30 cellular contexts compared by ENCODE assay signal in genomic region chr12:46237381-46238045, GRCh38. TPM values are rescaled to one million over a fixed set of nuclear protein-coding genes. Genes with fewer than 3 reads are reported as not detected.
DNase-seq lines count a peak whose midpoint lies in the region; ATAC-seq and TF ChIP-seq lines count a peak whose summit lies in the region.
"Had no signal": no experiment of that assay in that cellular context is flagged by ENCODE, and none has a peak within 500 bp of the region (broad histone marks: within the 10 kb centered on the region; RNA-seq: fewer than 3 reads in every experiment).

No MANE protein-coding gene starts in this region.

- H3K27me3 ChIP-seq in neutrophil (no peaks in the 10 kb centered on the region), MM.1S (replicated peaks; ENCODE audit: insufficient read depth, low read length) (no peaks in the 10 kb centered on the region)
- H3K27me3 ChIP-seq: breast epithelium, MG63, Peyer's patch, stomach, thyroid gland had no signal

- H3K4me3 ChIP-seq in neutrophil (ENCODE audit: low read depth in 1 of 2, low read length in 1 of 2) (peak overlapping the region in 1 of 2 experiments; percentile 1), MM.1S (ENCODE audit: low read length) (no peak overlapping the region)
- H3K4me3 ChIP-seq: A549, breast epithelium, MG63, Peyer's patch, skin epidermis, stomach, thyroid gland had no signal

- no peaks in the 10 kb centered on the region for H3F3A ChIP-seq in MM.1S (ENCODE audit: insufficient read depth, low read length)

- H3K27me3 Mint-ChIP-seq in activated T-cell treated with anti-CD3 and anti-CD28 coated beads, Interleukin-2, amount 50 U/mL, for 24 hours, result no peaks in the 10 kb centered on the region
- no peaks in the 10 kb centered on the region for H3K27me3 Mint-ChIP-seq in activated T-cell treated with anti-CD3 and anti-CD28 coated beads, Interleukin-2, amount 50 U/mL, for 72 hours (ENCODE audit: low read depth)
- no peaks in the 10 kb centered on the region for H3K27me3 Mint-ChIP-seq in activated CD8-positive, alpha-beta T cell treated with anti-CD3 and anti-CD28 coated beads, Interleukin-2, amount 10 ng/mL, durations not matched to agents 7 days and 5 days (ENCODE audit: low read depth)
- H3K27me3 Mint-ChIP-seq: natural killer cell treated with Interleukin-12 subunit alpha and Interleukin-12 subunit beta and Interleukin-15 and Interleukin-18, amount 100 ng/mL, for 72 hours had no signal

- H3K4me1 ChIP-seq in neutrophil (ENCODE audit: control insufficient read depth in 1 of 2, insufficient read depth in 1 of 2, low read depth in 1 of 2, low read length in 1 of 2) (peaks cover 0 to 22% of the 10 kb centered on the region in 2 experiments), MM.1S (ENCODE audit: low read length) (no peaks in the 10 kb centered on the region)
- H3K4me1 ChIP-seq: A549, breast epithelium, Peyer's patch, thyroid gland had no signal

- peak overlapping the region; percentile 74 for H3K27ac Mint-ChIP-seq in activated T-cell treated with anti-CD3 and anti-CD28 coated beads, Interleukin-2, amount 50 U/mL, for 24 hours
- no peak overlapping the region for H3K27ac Mint-ChIP-seq in activated T-cell treated with anti-CD3 and anti-CD28 coated beads, Interleukin-2, amount 50 U/mL, for 72 hours
- peak overlapping the region; percentile 23 for H3K27ac Mint-ChIP-seq in activated CD8-positive, alpha-beta T cell treated with anti-CD3 and anti-CD28 coated beads, Interleukin-2, amount 10 ng/mL, durations not matched to agents 7 days and 5 days
- H3K27ac Mint-ChIP-seq: mesothelial cell of epicardium had no signal

- H3K4me2 ChIP-seq in MM.1S (ENCODE audit: low read depth, low read length), result no peak overlapping the region
- H3K4me2 ChIP-seq: A549 had no signal

- H3K4me3 Mint-ChIP-seq in activated T-cell treated with anti-CD3 and anti-CD28 coated beads, Interleukin-2, amount 50 U/mL, for 24 hours, result no peak overlapping the region
- no peak overlapping the region for H3K4me3 Mint-ChIP-seq in activated T-cell treated with anti-CD3 and anti-CD28 coated beads, Interleukin-2, amount 50 U/mL, for 72 hours
- no peak overlapping the region for H3K4me3 Mint-ChIP-seq in activated CD8-positive, alpha-beta T cell treated with anti-CD3 and anti-CD28 coated beads, Interleukin-2, amount 10 ng/mL, durations not matched to agents 7 days and 5 days
- H3K4me3 Mint-ChIP-seq: mesothelial cell of epicardium; natural killer cell treated with Interleukin-12 subunit alpha and Interleukin-12 subunit beta and Interleukin-15 and Interleukin-18, amount 100 ng/mL, for 72 hours; WTC11 had no signal

- CTCF ChIA-PET in activated CD8-positive, alpha-beta T cell treated with anti-CD3 and anti-CD28 coated beads, Interleukin-2, amount 10 ng/mL, durations not matched to agents 7 days and 5 days (lab: Charles Lee), result interaction anchor here (1.1 kb wide), 1 partner anchor 29 kb away, joined by 3 read pairs; no protein-coding TSS in a partner anchor

- no peak for DNase-seq in activated T-cell treated with anti-CD3 and anti-CD28 coated beads, Interleukin-2, amount 50 U/mL, for 24 hours
- no peak for DNase-seq in activated T-cell treated with anti-CD3 and anti-CD28 coated beads, Interleukin-2, amount 50 U/mL, for 72 hours
- DNase-seq in M059J (ENCODE audit: low read depth), result peak; percentile 65
- no peak for DNase-seq in activated CD8-positive, alpha-beta T cell treated with anti-CD3 and anti-CD28 coated beads, Interleukin-2, amount 10 ng/mL, durations not matched to agents 7 days and 5 days
- DNase-seq in NCI-H82 (lab: John Stamatoyannopoulos, UW), result no peak
- DNase-seq in MM.1S, result no peak
- no peak for DNase-seq in H4 (ENCODE audit: low spot score)
- DNase-seq: activated CD4-positive, alpha-beta T cell treated with anti-CD3 and anti-CD28 coated beads, Interleukin-2, amount 50 U/mL, for 4 hours; activated effector memory CD4-positive, alpha-beta T cell treated with Interleukin-2 at 50 U/mL for 16 hours; amniotic stem cell; DMS79; effector CD4-positive, alpha-beta T cell; MG63; NCI-H1694; NCI-H524 treated with DMSO at 0.1 percent for 48 hours; Peyer's patch; retina; SHP77 treated with DMSO at 0.1 percent for 48 hours; stomach; T1000; thyroid gland had no signal

- H2AFZ ChIP-seq in MM.1S (ENCODE audit: low read length), result no peak overlapping the region

- H3K9me3 Mint-ChIP-seq in activated T-cell treated with anti-CD3 and anti-CD28 coated beads, Interleukin-2, amount 50 U/mL, for 24 hours, result no peaks in the 10 kb centered on the region
- H3K9me3 Mint-ChIP-seq in activated T-cell treated with anti-CD3 and anti-CD28 coated beads, Interleukin-2, amount 50 U/mL, for 72 hours, result no peaks in the 10 kb centered on the region
- no peaks in the 10 kb centered on the region for H3K9me3 Mint-ChIP-seq in activated CD8-positive, alpha-beta T cell treated with anti-CD3 and anti-CD28 coated beads, Interleukin-2, amount 10 ng/mL, durations not matched to agents 7 days and 5 days (ENCODE audit: insufficient read depth)
- H3K9me3 Mint-ChIP-seq: mesothelial cell of epicardium; natural killer cell treated with Interleukin-12 subunit alpha and Interleukin-12 subunit beta and Interleukin-15 and Interleukin-18, amount 100 ng/mL, for 72 hours; WTC11 had no signal

- peak overlapping the region; percentile 53 for H3K27ac ChIP-seq in neutrophil
- no peak overlapping the region for H3K27ac ChIP-seq in MM.1S (ENCODE audit: low read length)
- H3K27ac ChIP-seq: A549, breast epithelium, epithelial cell of prostate, Peyer's patch, stomach, thyroid gland had no signal

- H3K36me3 ChIP-seq in neutrophil, result no peaks in the 10 kb centered on the region
- H3K36me3 ChIP-seq in MM.1S (replicated peaks; ENCODE audit: insufficient read depth, low read length), result 0 out of 2 replicates have a peak, but pooled peaks cover 3% of the 10 kb centered on the region
- H3K36me3 ChIP-seq: breast epithelium, thyroid gland had no signal

- peaks cover 92% of the 10 kb centered on the region for H3K79me2 ChIP-seq in MM.1S (ENCODE audit: low read length)

- H3K9ac ChIP-seq in MM.1S (ENCODE audit: low read length), result no peak overlapping the region

- no peak for ATAC-seq in activated T-cell treated with anti-CD3 and anti-CD28 coated beads, Interleukin-2, amount 50 U/mL, for 72 hours (replicated peaks in 1 of 2)
- no peak for ATAC-seq in activated CD8-positive, alpha-beta T cell treated with anti-CD3 and anti-CD28 coated beads, Interleukin-2, amount 10 ng/mL, durations not matched to agents 7 days and 5 days
- ATAC-seq: A549; HCT116; natural killer cell treated with Interleukin-12 subunit alpha and Interleukin-12 subunit beta and Interleukin-15 and Interleukin-18, amount 100 ng/mL, for 72 hours; WTC11 had no signal

- no peaks in the 10 kb centered on the region for H4K20me1 ChIP-seq in MM.1S (ENCODE audit: insufficient read depth, low read length)

- POLR2A ChIA-PET in activated CD8-positive, alpha-beta T cell treated with anti-CD3 and anti-CD28 coated beads, Interleukin-2, amount 10 ng/mL, durations not matched to agents 7 days and 5 days (lab: Charles Lee), result no interaction called here

- no peaks in the 10 kb centered on the region for H3K9me3 ChIP-seq in neutrophil
- no peaks in the 10 kb centered on the region for H3K9me3 ChIP-seq in MM.1S (replicated peaks; ENCODE audit: insufficient read depth, low read length)
- H3K9me3 ChIP-seq: A549, breast epithelium, MG63, Peyer's patch, stomach, thyroid gland had no signal

- peaks cover 96% of the 10 kb centered on the region for H3K36me3 Mint-ChIP-seq in activated T-cell treated with anti-CD3 and anti-CD28 coated beads, Interleukin-2, amount 50 U/mL, for 24 hours (ENCODE audit: low read depth)
- H3K36me3 Mint-ChIP-seq in activated T-cell treated with anti-CD3 and anti-CD28 coated beads, Interleukin-2, amount 50 U/mL, for 72 hours (ENCODE audit: insufficient read depth in 2 of 2), result peaks cover 7 to 60% of the 10 kb centered on the region in 2 donors
- peaks cover 87% of the 10 kb centered on the region for H3K36me3 Mint-ChIP-seq in activated CD8-positive, alpha-beta T cell treated with anti-CD3 and anti-CD28 coated beads, Interleukin-2, amount 10 ng/mL, durations not matched to agents 7 days and 5 days (ENCODE audit: low read depth)

- no peak for TF ChIP-seq CTCF in neutrophil (IDR thresholded peaks at IDR 0.05)
- TF ChIP-seq CTCF in MM.1S (IDR thresholded peaks at IDR 0.05; ENCODE audit: low read length), result no peak

- no peaks in the 10 kb centered on the region for H3K9me2 ChIP-seq in MM.1S (replicated peaks; ENCODE audit: insufficient read depth, low read length)

- peaks cover 86% of the 10 kb centered on the region for H3K4me1 Mint-ChIP-seq in activated T-cell treated with anti-CD3 and anti-CD28 coated beads, Interleukin-2, amount 50 U/mL, for 24 hours (ENCODE audit: low read depth)
- H3K4me1 Mint-ChIP-seq in activated T-cell treated with anti-CD3 and anti-CD28 coated beads, Interleukin-2, amount 50 U/mL, for 72 hours (ENCODE audit: low read depth), result peaks cover 70% of the 10 kb centered on the region
- H3K4me1 Mint-ChIP-seq in activated CD8-positive, alpha-beta T cell treated with anti-CD3 and anti-CD28 coated beads, Interleukin-2, amount 10 ng/mL, durations not matched to agents 7 days and 5 days (ENCODE audit: low read depth), result peaks cover 47% of the 10 kb centered on the region

RNA-seq across cellular contexts. Expression of gene SLC38A1, which starts 31.3 kb away (rescaled TPM):
- total RNA-seq in activated T-cell treated with anti-CD3 and anti-CD28 coated beads, Interleukin-2, amount 50 U/mL, for 72 hours, result 100 to 1,000 TPM; 265 to 277 TPM
- 43.7 and 49.7 TPM in 2 replicates for total RNA-seq in M059J (2014; rRNA removed; shearing (Covaris generic))
- total RNA-seq in activated CD8-positive, alpha-beta T cell treated with anti-CD3 and anti-CD28 coated beads, Interleukin-2, amount 10 ng/mL, durations not matched to agents 7 days and 5 days, result 100 to 1,000 TPM; 162 to 168 TPM
- 75.5 and 111 TPM in 2 replicates for total RNA-seq in H4 (2014; rRNA removed; shearing (Covaris generic))
